19 cellular contexts compared by ENCODE assay signal in genomic region chr10:113493195-113493594, GRCh38. TPM values are rescaled to one million over a fixed set of nuclear protein-coding genes. Genes with fewer than 3 reads are reported as not detected.
DNase-seq lines count a peak whose midpoint lies in the region; ATAC-seq and TF ChIP-seq lines count a peak whose summit lies in the region.
"Had no signal": no experiment of that assay in that cellular context is flagged by ENCODE, and none has a peak within 500 bp of the region (broad histone marks: within the 10 kb centered on the region; RNA-seq: fewer than 3 reads in every experiment).

No MANE protein-coding gene starts in this region.

- no peak overlapping the region for H3K4me3 Mint-ChIP-seq in MCF 10A (ENCODE audit: unreplicated experiment)
- H3K4me3 Mint-ChIP-seq: activated T-cell treated with anti-CD3 and anti-CD28 coated beads, Interleukin-2, amount 50 U/mL, for 24 hours; nephron; stimulated activated naive CD8-positive, alpha-beta T cell treated with anti-CD3 and anti-CD28 coated beads, Interleukin-15, amount 100 ng/mL, for 72 hours had no signal

- H3K36me3 ChIP-seq in gastroesophageal sphincter (no peaks in the 10 kb centered on the region), transverse colon (no peaks in the 10 kb centered on the region)
- H3K36me3 ChIP-seq: BLaER1, Peyer's patch had no signal

- H3K9me3 ChIP-seq in gastroesophageal sphincter (no peaks in the 10 kb centered on the region), transverse colon (no peaks in the 10 kb centered on the region)
- H3K9me3 ChIP-seq: BLaER1, Peyer's patch had no signal

- peaks cover 11% of the 10 kb centered on the region for H3K4me1 Mint-ChIP-seq in MCF 10A (ENCODE audit: insufficient read depth, unreplicated experiment)
- H3K4me1 Mint-ChIP-seq: stimulated activated naive CD8-positive, alpha-beta T cell treated with anti-CD3 and anti-CD28 coated beads, Interleukin-15, amount 100 ng/mL, for 72 hours had no signal

- 88 to 100% methylated on average over 4 of the region's 4 CpGs for WGBS in gastroesophageal sphincter (ENCODE audit: low coverage in 1 of 2), 2 donors
- WGBS in transverse colon (ENCODE audit: low coverage in 1 of 2), 2 donors = 85 to 100% methylated on average over 1 to 4 of the region's 4 CpGs

- H3K27ac Mint-ChIP-seq in MCF 10A (ENCODE audit: low read depth, unreplicated experiment) = no peak overlapping the region
- H3K27ac Mint-ChIP-seq: activated naive CD4-positive, alpha-beta T cell treated with anti-CD3 and anti-CD28 coated beads, Interleukin-2, amount 50 U/mL, for 72 hours; activated T-cell treated with anti-CD3 and anti-CD28 coated beads, Interleukin-2, amount 50 U/mL, for 24 hours; stimulated activated naive CD8-positive, alpha-beta T cell treated with anti-CD3 and anti-CD28 coated beads, Interleukin-15, amount 100 ng/mL, for 72 hours had no signal

- H3K27me3 Mint-ChIP-seq in MCF 10A (ENCODE audit: insufficient read depth, unreplicated experiment) = no peaks in the 10 kb centered on the region

- H3K4me3 ChIP-seq in gastroesophageal sphincter = no peak overlapping the region
- H3K4me3 ChIP-seq in transverse colon = no peak overlapping the region
- H3K4me3 ChIP-seq: BLaER1, Peyer's patch had no signal

- H3K27ac ChIP-seq in gastroesophageal sphincter = peak overlapping the region in 3 of 4 donors; percentile 51 to 73 (median 66)
- peak overlapping the region in 3 of 4 donors; percentile 30 to 61 (median 35) for H3K27ac ChIP-seq in transverse colon
- H3K27ac ChIP-seq: BLaER1 had no signal

- peaks cover 0 to 52% (median 20%) of the 10 kb centered on the region in 3 donors for H3K4me1 ChIP-seq in gastroesophageal sphincter
- H3K4me1 ChIP-seq in transverse colon = no peaks in the 10 kb centered on the region
- H3K4me1 ChIP-seq: BLaER1, Peyer's patch had no signal

- TF ChIP-seq EP300 in gastroesophageal sphincter (IDR thresholded peaks at IDR 0.05) (no peak), transverse colon (IDR thresholded peaks at IDR 0.05; ENCODE audit: low read depth) (no peak)

- POLR2A ChIA-PET in MCF 10A (lab: Yijun Ruan, JAX) = interaction anchor here (0.6 kb wide), 1 partner anchor 200 kb away, joined by 3 read pairs; no protein-coding TSS in a partner anchor

- H3K9me3 Mint-ChIP-seq in MCF 10A (ENCODE audit: unreplicated experiment) = no peaks in the 10 kb centered on the region
- H3K9me3 Mint-ChIP-seq: activated naive CD4-positive, alpha-beta T cell treated with anti-CD3 and anti-CD28 coated beads, Interleukin-2, amount 50 U/mL, for 72 hours; activated T-cell treated with anti-CD3 and anti-CD28 coated beads, Interleukin-2, amount 50 U/mL, for 24 hours; nephron; stimulated activated naive CD8-positive, alpha-beta T cell treated with anti-CD3 and anti-CD28 coated beads, Interleukin-15, amount 100 ng/mL, for 72 hours had no signal

- no TSS peak for BruUV-seq in MCF 10A (replicated peaks; lab: Mats Ljungman, UMichigan)

- TF ChIP-seq POLR2A in gastroesophageal sphincter (IDR thresholded peaks at IDR 0.05) (no peak), transverse colon (IDR thresholded peaks at IDR 0.05) (no peak)

- peak; percentile 14 for ATAC-seq in gastroesophageal sphincter
- ATAC-seq in GM21786 (IDR thresholded peaks at IDR 0.05; ENCODE audit: unreplicated experiment) = no peak
- ATAC-seq: activated naive CD4-positive, alpha-beta T cell treated with anti-CD3 and anti-CD28 coated beads, Interleukin-2, amount 50 U/mL, for 72 hours; stimulated activated naive CD8-positive, alpha-beta T cell treated with anti-CD3 and anti-CD28 coated beads, Interleukin-15, amount 100 ng/mL, for 72 hours had no signal

- no peak for TF ChIP-seq CTCF in MCF 10A (IDR thresholded peaks at IDR 0.05; ENCODE audit: unreplicated experiment)
- no peak for TF ChIP-seq CTCF in gastroesophageal sphincter (IDR thresholded peaks at IDR 0.05)
- no peak for TF ChIP-seq CTCF in transverse colon (IDR thresholded peaks at IDR 0.05)

- peak; percentile 64 for DNase-seq in GM03348 (ENCODE audit: low spot score)
- DNase-seq in MCF 10A (ENCODE audit: unreplicated experiment) = peak; percentile 43
- DNase-seq in transverse colon = no peak
- no peak for DNase-seq in ACHN
- no peak for DNase-seq in A172 (ENCODE audit: low spot score)
- DNase-seq in hypothalamus (lab: John Stamatoyannopoulos, UW) = no peak
- DNase-seq: activated T-cell treated with anti-CD3 and anti-CD28 coated beads, Interleukin-2, amount 50 U/mL, for 24 hours; caudate nucleus; mesendoderm; NCI-H1048; NCI-H82; Peyer's patch; stimulated activated naive CD8-positive, alpha-beta T cell treated with anti-CD3 and anti-CD28 coated beads, Interleukin-15, amount 100 ng/mL, for 72 hours had no signal

- in situ Hi-C loops in transverse colon (cut with MboI; ENCODE audit: low pct_ligation_motif_present in 1 of 4, low pct_unique_long_range_greater_than_20kb in 1 of 4, low sequenced_read_pairs in 3 of 4) = no loop called here
- in situ Hi-C loops in ACHN (cut with HindIII; ENCODE audit: low pct_ligation_motif_present, low pct_unique_long_range_greater_than_20kb, low sequenced_read_pairs) = no loop called here

- no peaks in the 10 kb centered on the region for H3K36me3 Mint-ChIP-seq in MCF 10A (ENCODE audit: insufficient read depth, unreplicated experiment)
- H3K36me3 Mint-ChIP-seq: activated naive CD4-positive, alpha-beta T cell treated with anti-CD3 and anti-CD28 coated beads, Interleukin-2, amount 50 U/mL, for 72 hours had no signal

- CTCF ChIA-PET in MCF 10A (lab: Yijun Ruan, JAX) = interaction anchor here (0.7 to 1.4 kb wide), 2 partner anchors 27 to 740 kb away, joined by 4 to 9 read pairs; no protein-coding TSS in a partner anchor

- no peaks in the 10 kb centered on the region for H3K27me3 ChIP-seq in gastroesophageal sphincter
- no peaks in the 10 kb centered on the region for H3K27me3 ChIP-seq in transverse colon
- H3K27me3 ChIP-seq: BLaER1, Peyer's patch had no signal

- intact Hi-C loops in MCF 10A (cut with micrococcal nuclease) = no loop called here
- intact Hi-C loops in transverse colon (cut with DNase I; ENCODE audit: low total_unique reads) = no loop called here

RNA-seq across cellular contexts. Expression of gene HABP2, which starts 59.7 kb away (rescaled TPM):
- not detected in 2 replicates for total RNA-seq in MCF 10A (2022)
- total RNA-seq in gastroesophageal sphincter = not detected
- not detected for total RNA-seq in transverse colon
- not detected in 2 replicates for total RNA-seq in A172 (2014; rRNA removed; shearing (Covaris generic))
- total RNA-seq: activated naive CD4-positive, alpha-beta T cell treated with anti-CD3 and anti-CD28 coated beads, Interleukin-2, amount 50 U/mL, for 72 hours; pulmonary artery endothelial cell had no signal

Comparison
In these comparisons a context has a peak if more than half of its experiments do, and no peak if none do; other contexts are left out.
1. DNase-seq: peak in GM03348 (single experiment) and MCF 10A (single experiment); none in transverse colon (single experiment), ACHN (single experiment), A172 (single experiment) and hypothalamus (0 of 51).